Comparison of ENCODE assay signal across 15 cellular contexts in genomic region chr7:130393799-130394411, GRCh38. TPM values are rescaled to one million over a fixed set of nuclear protein-coding genes. Genes with fewer than 3 reads are reported as not detected.
A peak's percentile ranks its signal among the peaks of the same experiment; 100 is the strongest.
DNase-seq lines count a peak whose midpoint lies in the region; ATAC-seq, FAIRE-seq and TF ChIP-seq lines count a peak whose summit lies in the region.
"Had no signal": no experiment of that assay in that cellular context is flagged by ENCODE, and none has a peak within 500 bp of the region (broad histone marks: within the 10 kb centered on the region; RNA-seq: fewer than 3 reads in every experiment).

No MANE protein-coding gene starts in this region.

- H3K27ac ChIP-seq in SK-N-MC (peak overlapping the region; percentile 86), kidney (ENCODE audit: low read depth in 2 of 2, low read length in 2 of 2) (no peak overlapping the region)
- H3K27ac ChIP-seq: HL-60, neutrophil had no signal

- H3K27ac Mint-ChIP-seq in activated CD8-positive, alpha-beta memory T cell treated with anti-CD3 and anti-CD28 coated beads, Interleukin-2, amount 10 ng/mL, durations not matched to agents 7 days and 5 days = peak overlapping the region; percentile 80
- peak overlapping the region; percentile 54 to 85 for H3K27ac Mint-ChIP-seq in effector memory CD8-positive, alpha-beta T cell
- H3K27ac Mint-ChIP-seq: endodermal cell had no signal

- peak overlapping the region; percentile 34 for H3K4me3 Mint-ChIP-seq in activated CD8-positive, alpha-beta memory T cell treated with anti-CD3 and anti-CD28 coated beads, Interleukin-2, amount 10 ng/mL, durations not matched to agents 7 days and 5 days
- H3K4me3 Mint-ChIP-seq in effector memory CD8-positive, alpha-beta T cell = peak overlapping the region; percentile 57 to 62
- H3K4me3 Mint-ChIP-seq: endodermal cell had no signal

- H3K9ac ChIP-seq in SK-N-MC (ENCODE audit: insufficient read length) (no peak overlapping the region), kidney (ENCODE audit: low read length in 2 of 2) (no peak overlapping the region)

- no peak for FAIRE-seq in kidney (lab: Jason Lieb, UNC)

- intact Hi-C loops in kidney (cut with DNase I) = no loop called here

- H3K4me3 ChIP-seq in SK-N-MC (no peak overlapping the region), kidney (ENCODE audit: low read length in 2 of 2) (no peak overlapping the region)

- H3K9me3 ChIP-seq in SK-N-MC (ENCODE audit: low read depth, low read length) = no peaks in the 10 kb centered on the region
- no peaks in the 10 kb centered on the region for H3K9me3 ChIP-seq in kidney (ENCODE audit: control insufficient read depth in 1 of 2, low read length in 2 of 2)
- H3K9me3 ChIP-seq: neutrophil had no signal

- H3K9me3 Mint-ChIP-seq in activated CD8-positive, alpha-beta memory T cell treated with anti-CD3 and anti-CD28 coated beads, Interleukin-2, amount 10 ng/mL, durations not matched to agents 7 days and 5 days (ENCODE audit: low read depth) = no peaks in the 10 kb centered on the region
- H3K9me3 Mint-ChIP-seq in effector memory CD8-positive, alpha-beta T cell = no peaks in the 10 kb centered on the region
- H3K9me3 Mint-ChIP-seq: endodermal cell had no signal

- DNase-seq in activated CD8-positive, alpha-beta memory T cell treated with anti-CD3 and anti-CD28 coated beads, Interleukin-2, amount 10 ng/mL, durations not matched to agents 7 days and 5 days = no peak
- DNase-seq in activated CD8-positive, alpha-beta memory T cell treated with anti-CD3 and anti-CD28 coated beads, Interleukin-2, amount 50 U/mL, for 4 hours = no peak
- DNase-seq in SK-N-MC (ENCODE audit: low read depth, low spot score) (no peak), activated gamma-delta T cell (lab: John Stamatoyannopoulos, UW) (no peak), kidney (no peak)
- DNase-seq in effector memory CD8-positive, alpha-beta T cell = no peak
- DNase-seq in stimulated activated naive CD8-positive, alpha-beta T cell treated with anti-CD3 and anti-CD28 coated beads, Interleukin-15, Interleukin-2, amounts not matched to agents 100 U/mL and 50 U/mL, for 24 hours = peak; percentile 10
- DNase-seq: aorta, endodermal cell, NCI-H1092 treated with DMSO at 0.1 percent for 48 hours had no signal

- peaks cover 2 to 4% of the 10 kb centered on the region in 2 donors for H3K4me1 ChIP-seq in kidney (ENCODE audit: control insufficient read depth in 1 of 2, insufficient read depth in 1 of 2, low read depth in 1 of 2, low read length in 2 of 2)

- H3K27me3 Mint-ChIP-seq in activated CD8-positive, alpha-beta memory T cell treated with anti-CD3 and anti-CD28 coated beads, Interleukin-2, amount 10 ng/mL, durations not matched to agents 7 days and 5 days = no peaks in the 10 kb centered on the region
- H3K27me3 Mint-ChIP-seq in effector memory CD8-positive, alpha-beta T cell = no peaks in the 10 kb centered on the region

- no peak for ATAC-seq in activated CD8-positive, alpha-beta memory T cell treated with anti-CD3 and anti-CD28 coated beads, Interleukin-2, amount 10 ng/mL, durations not matched to agents 7 days and 5 days
- no peak for ATAC-seq in effector memory CD8-positive, alpha-beta T cell (replicated peaks)
- peak; percentile 55 for ATAC-seq in stimulated activated naive CD8-positive, alpha-beta T cell treated with anti-CD3 and anti-CD28 coated beads, Interleukin-15, Interleukin-2, amounts not matched to agents 100 U/mL and 50 U/mL, for 24 hours
- no peak for ATAC-seq in GM18867 (IDR thresholded peaks at IDR 0.05; ENCODE audit: unreplicated experiment)

- no peak for TF ChIP-seq CTCF in kidney (IDR thresholded peaks at IDR 0.05; ENCODE audit: borderline replicate concordance, extremely low read depth, insufficient read depth)

- peaks cover 23% of the 10 kb centered on the region for H3K4me1 Mint-ChIP-seq in activated CD8-positive, alpha-beta memory T cell treated with anti-CD3 and anti-CD28 coated beads, Interleukin-2, amount 10 ng/mL, durations not matched to agents 7 days and 5 days
- peaks cover 12 to 16% of the 10 kb centered on the region in 2 donors for H3K4me1 Mint-ChIP-seq in effector memory CD8-positive, alpha-beta T cell (ENCODE audit: low read depth in 2 of 2)

- no peaks in the 10 kb centered on the region for H3K36me3 ChIP-seq in SK-N-MC (ENCODE audit: insufficient read depth, low read length)
- H3K36me3 ChIP-seq in kidney (ENCODE audit: control insufficient read depth in 1 of 2, insufficient read depth in 2 of 2, low read length in 2 of 2) = no peaks in the 10 kb centered on the region
- H3K36me3 ChIP-seq: neutrophil had no signal

- peaks cover 7% of the 10 kb centered on the region for H3K36me3 Mint-ChIP-seq in activated CD8-positive, alpha-beta memory T cell treated with anti-CD3 and anti-CD28 coated beads, Interleukin-2, amount 10 ng/mL, durations not matched to agents 7 days and 5 days
- H3K36me3 Mint-ChIP-seq in effector memory CD8-positive, alpha-beta T cell (ENCODE audit: insufficient read depth) = peaks cover 2% of the 10 kb centered on the region

- CTCF ChIA-PET in activated CD8-positive, alpha-beta memory T cell treated with anti-CD3 and anti-CD28 coated beads, Interleukin-2, amount 10 ng/mL, durations not matched to agents 7 days and 5 days (lab: Charles Lee) = no interaction called here

RNA-seq across cellular contexts. Expression of gene CPA1, which starts 13.6 kb away (rescaled TPM):
- total RNA-seq in activated CD8-positive, alpha-beta memory T cell treated with anti-CD3 and anti-CD28 coated beads, Interleukin-2, amount 10 ng/mL, durations not matched to agents 7 days and 5 days = not detected
- 0.50 TPM for total RNA-seq in kidney
- polyA plus RNA-seq in kidney (ENCODE audit: insufficient read depth, low read depth, low replicate concordance) = 1.1 TPM
- total RNA-seq: endodermal cell, G401, Right ventricle myocardium inferior had no signal

RNA-seq across cellular contexts. Expression of gene CEP41, which starts 46.9 kb away (rescaled TPM):
- 10 to 100 TPM; 22.0 to 23.3 TPM for total RNA-seq in activated CD8-positive, alpha-beta memory T cell treated with anti-CD3 and anti-CD28 coated beads, Interleukin-2, amount 10 ng/mL, durations not matched to agents 7 days and 5 days
- total RNA-seq in kidney = 12.7 TPM
- polyA plus RNA-seq in kidney (ENCODE audit: insufficient read depth, low read depth, low replicate concordance) = 8.1 TPM
- total RNA-seq: G401 had no signal

RNA-seq across cellular contexts. Expression of gene CPA5, which starts 49.3 kb away (rescaled TPM):
- 1 to 10 TPM; 3.4 to 4.0 TPM for total RNA-seq in activated CD8-positive, alpha-beta memory T cell treated with anti-CD3 and anti-CD28 coated beads, Interleukin-2, amount 10 ng/mL, durations not matched to agents 7 days and 5 days
- 1.1 TPM for total RNA-seq in kidney
- 0.54 TPM for polyA plus RNA-seq in kidney (ENCODE audit: insufficient read depth, low read depth, low replicate concordance)
- total RNA-seq: aorta, endodermal cell, G401, Right ventricle myocardium inferior had no signal
- polyA plus RNA-seq: aorta had no signal
